ENCODE assay signal across 25 cellular contexts in genomic region chr12:123732251-123732650, GRCh38. TPM values are rescaled to one million over a fixed set of nuclear protein-coding genes. Genes with fewer than 3 reads are reported as not detected.
"Had no signal": no experiment of that assay in that cellular context is flagged by ENCODE, and none has a peak within 500 bp of the region (broad histone marks: within the 10 kb centered on the region; RNA-seq: fewer than 3 reads in every experiment).

No MANE protein-coding gene starts in this region.

- H3K4me3 Mint-ChIP-seq: activated B cell treated with CpG ODN at 0.5 μM for 24 hours; activated CD8-positive, alpha-beta T cell treated with anti-CD3 and anti-CD28 coated beads for 36 hours; immature natural killer cell; mesothelial cell of epicardium; naive thymus-derived CD8-positive, alpha-beta T cell had no signal

- H3K9me3 ChIP-seq: lower lobe of right lung, spleen, testis, uterus had no signal

- H3K27me3 Mint-ChIP-seq: activated B cell treated with CpG ODN at 0.5 μM for 24 hours; activated CD8-positive, alpha-beta T cell treated with anti-CD3 and anti-CD28 coated beads for 36 hours; naive thymus-derived CD8-positive, alpha-beta T cell had no signal

- H2AFZ ChIP-seq: hepatocyte had no signal

- H3K9me3 Mint-ChIP-seq: activated B cell treated with CpG ODN at 0.5 μM for 24 hours; activated CD8-positive, alpha-beta T cell treated with anti-CD3 and anti-CD28 coated beads for 36 hours; immature natural killer cell; mesothelial cell of epicardium; naive thymus-derived CD8-positive, alpha-beta T cell had no signal

- ATAC-seq: activated CD8-positive, alpha-beta T cell treated with anti-CD3 and anti-CD28 coated beads for 36 hours; esophagus mucosa; left lobe of liver; lower lobe of right lung; naive thymus-derived CD8-positive, alpha-beta T cell had no signal

- H3K27ac ChIP-seq: coronary artery, hepatocyte, lower lobe of right lung, spleen, testis, uterus had no signal

- FAIRE-seq: bronchial epithelial cell had no signal

- H3K4me1 ChIP-seq: lower lobe of right lung, testis, uterus had no signal

- H3K79me2 ChIP-seq: hepatocyte had no signal

- H3K4me2 ChIP-seq: hepatocyte had no signal

- H3K36me3 ChIP-seq: uterus had no signal

- H3K27ac Mint-ChIP-seq: activated B cell treated with CpG ODN at 0.5 μM for 24 hours; activated CD8-positive, alpha-beta T cell treated with anti-CD3 and anti-CD28 coated beads for 36 hours; mesothelial cell of epicardium had no signal

- H3K4me1 Mint-ChIP-seq: immature natural killer cell, mesothelial cell of epicardium had no signal

- DNase-seq: activated B cell treated with CpG ODN at 0.5 μM for 24 hours; activated CD4-positive, alpha-beta T cell treated with anti-CD3 and anti-CD28 coated beads for 48 hours; activated CD8-positive, alpha-beta T cell treated with anti-CD3 and anti-CD28 coated beads for 36 hours; activated effector memory CD4-positive, alpha-beta T cell treated with Interleukin-2 at 50 U/mL for 16 hours; activated naive CD4-positive, alpha-beta T cell treated with anti-CD3 and anti-CD28 coated beads, Interleukin-2, amount 50 U/mL, for 16 hours; activated T-cell treated with anti-CD3 and anti-CD28 coated beads, Interleukin-2, amount 50 U/mL, for 1 hour; amniotic stem cell; cerebellar nuclear complex; foreskin melanocyte; glutamatergic neuron; immature natural killer cell; lower lobe of right lung; naive thymus-derived CD8-positive, alpha-beta T cell; spleen; stimulated activated CD4-positive, alpha-beta T cell treated with anti-CD3 and anti-CD28 coated beads, Interleukin-4, amount 100 ng/mL, for 24 hours; testis; trophoblast cell; uterus had no signal

- H3K27me3 ChIP-seq: hepatocyte, spleen, testis, uterus had no signal

- H3K4me3 ChIP-seq: coronary artery, hepatocyte, lower lobe of right lung, spleen, testis, uterus had no signal

RNA-seq across cellular contexts. Expression of gene DNAH10, which starts 29.9 kb away (rescaled TPM):
- total RNA-seq: posterior vena cava had no signal
